11 cellular contexts compared by ENCODE assay signal in the genomic region with DNA sequence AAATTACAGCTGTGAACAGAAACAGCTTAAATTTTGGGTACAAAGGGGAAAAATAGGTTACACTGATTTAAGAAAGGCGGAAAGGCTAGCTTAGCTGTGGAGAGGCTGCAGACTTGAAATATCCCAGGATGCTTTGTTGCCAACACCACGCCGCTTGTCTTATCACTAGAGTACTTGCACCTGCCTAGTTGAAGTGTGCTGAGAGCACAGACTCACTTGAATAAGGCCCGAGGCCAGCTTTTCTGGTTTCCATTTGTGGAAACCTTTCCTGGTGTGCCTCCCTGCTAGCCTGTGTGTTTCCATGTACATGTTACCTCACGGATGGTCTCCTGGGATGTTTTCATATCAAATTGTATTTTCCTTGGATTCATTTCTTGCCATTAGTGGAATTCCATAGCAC. TPM values are rescaled to one million over a fixed set of nuclear protein-coding genes. Genes with fewer than 3 reads are reported as not detected.
DNase-seq lines count a peak whose midpoint lies in the region; ATAC-seq and TF ChIP-seq lines count a peak whose summit lies in the region.
"Had no signal": no experiment of that assay in that cellular context is flagged by ENCODE, and none has a peak within 500 bp of the region (broad histone marks: within the 10 kb centered on the region; RNA-seq: fewer than 3 reads in every experiment).

No MANE protein-coding gene starts in this region.

- H4K20me1 ChIP-seq in SK-N-SH (ENCODE audit: insufficient read depth): peaks cover 29% of the 10 kb centered on the region

- H3K27ac ChIP-seq in SK-N-SH (ENCODE audit: low read depth in 2 of 2, low read length in 1 of 2) (peak overlapping the region in 1 of 2 experiments; percentile 62; a peak in 1 of 4 replicates), duodenal mucosa (ENCODE audit: low read depth, low read length) (no peak overlapping the region), stomach (peak overlapping the region in 4 of 5 donors; percentile 16 to 35 (median 26))
- H3K27ac ChIP-seq: A549 had no signal

- DNase-seq in SK-N-SH (peak; percentile 39), NCI-H526 treated with DMSO at 0.1 percent for 48 hours (lab: John Stamatoyannopoulos, UW) (peak; percentile 21), stomach (peak; percentile 72), HAP-1 (ENCODE audit: low spot score in 2 of 2) (no peak), medulla oblongata (ENCODE audit: extremely low spot score) (no peak)
- DNase-seq: NK-92 treated with Interleukin-12 subunit alpha and Interleukin-12 subunit beta, amount 100 ng/mL, for 24 hours; T-helper 17 cell had no signal

- H3K9ac ChIP-seq in SK-N-SH (no peak overlapping the region), duodenal mucosa (ENCODE audit: low read depth in 1 of 2, low read length in 2 of 2) (no peak overlapping the region)

- H3K9me3 ChIP-seq in SK-N-SH: no peaks in the 10 kb centered on the region
- H3K9me3 ChIP-seq in duodenal mucosa (ENCODE audit: control insufficient read depth in 1 of 2, low read length in 2 of 2): no peaks in the 10 kb centered on the region
- no peaks in the 10 kb centered on the region for H3K9me3 ChIP-seq in stomach
- no peaks in the 10 kb centered on the region for H3K9me3 ChIP-seq in HAP-1
- H3K9me3 ChIP-seq: A549 had no signal

- peaks cover 75% of the 10 kb centered on the region for H3K79me2 ChIP-seq in SK-N-SH (ENCODE audit: insufficient read depth)

- H3K4me2 ChIP-seq in SK-N-SH: no peak overlapping the region

- WGBS in SK-N-SH (ENCODE audit: low lambda C conversion rate): 91% methylated on average over 5 of the region's 5 CpGs
- WGBS in stomach, 5 donors: 24 to 52% (median 41%) methylated on average over 5 of the region's 5 CpGs

- intact Hi-C loops in stomach (cut with DNase I; ENCODE audit: low total_unique reads): loop anchor here (10.0 kb wide), 1 partner anchor 96 kb away; no protein-coding TSS in a partner anchor

- TF ChIP-seq CTCF in SK-N-SH (IDR thresholded peaks at IDR 0.05) (no peak), stomach (IDR thresholded peaks at IDR 0.05) (no peak)

- TF ChIP-seq RAD21 in SK-N-SH (IDR thresholded peaks at IDR 0.05; ENCODE audit: low read length): no peak

- ATAC-seq in SK-N-SH treated with all-trans-retinoic acid at 6 μM for 48 hours (no peak), GM21381 (IDR thresholded peaks at IDR 0.05; ENCODE audit: unreplicated experiment) (no peak)
- ATAC-seq: A549, T-helper 17 cell had no signal

- H3K27me3 ChIP-seq in SK-N-SH (ENCODE audit: insufficient read depth) (no peaks in the 10 kb centered on the region), duodenal mucosa (ENCODE audit: control insufficient read depth in 1 of 2, insufficient read depth in 2 of 2, low read length in 2 of 2) (peaks cover 0 to 3% of the 10 kb centered on the region in 2 donors), stomach (peaks cover 0 to 23% (median 5%) of the 10 kb centered on the region in 3 donors), HAP-1 (ENCODE audit: low read depth) (no peaks in the 10 kb centered on the region)

- in situ Hi-C loops in HAP-1 (cut with MboI; ENCODE audit: low sequenced_read_pairs): loop anchor here (25.0 kb wide), 1 partner anchor 249 kb away; no protein-coding TSS in a partner anchor

- no peaks in the 10 kb centered on the region for H3K9me2 ChIP-seq in SK-N-SH

- no peak overlapping the region for H2AFZ ChIP-seq in SK-N-SH (ENCODE audit: low read depth)

- CTCF ChIA-PET in SK-N-SH (lab: Yijun Ruan, JAX): interaction anchor here (1.0 to 1.6 kb wide), 2 partner anchors 17 to 241 kb away, joined by 3 to 4 read pairs; no protein-coding TSS in a partner anchor

- peaks cover 4% of the 10 kb centered on the region for H3F3A ChIP-seq in SK-N-SH (replicated peaks; ENCODE audit: insufficient read depth)

- no peaks in the 10 kb centered on the region for H3K36me3 ChIP-seq in SK-N-SH (replicated peaks in 1 of 2; ENCODE audit: control insufficient read depth in 1 of 2, insufficient read depth in 2 of 2, low read length in 1 of 2)
- H3K36me3 ChIP-seq in duodenal mucosa (ENCODE audit: control insufficient read depth in 1 of 2, insufficient read depth in 2 of 2, low read length in 2 of 2): no peaks in the 10 kb centered on the region
- no peaks in the 10 kb centered on the region for H3K36me3 ChIP-seq in stomach
- peaks cover 5% of the 10 kb centered on the region; the same call in 1 of the 2 replicates for H3K36me3 ChIP-seq in HAP-1 (replicated peaks)

- peaks cover 20 to 67% of the 10 kb centered on the region in 2 experiments; a peak in 3 of 4 replicates for H3K4me1 ChIP-seq in SK-N-SH (ENCODE audit: control insufficient read depth in 1 of 2, insufficient read depth in 2 of 2, low read depth in 1 of 2, low read length in 1 of 2)
- peaks cover 60 to 70% of the 10 kb centered on the region in 2 donors for H3K4me1 ChIP-seq in duodenal mucosa (ENCODE audit: control insufficient read depth in 1 of 2, insufficient read depth in 2 of 2, low read length in 2 of 2)
- peaks cover 33 to 86% (median 79%) of the 10 kb centered on the region in 4 donors for H3K4me1 ChIP-seq in stomach
- H3K4me1 ChIP-seq in HAP-1: peaks cover 31% of the 10 kb centered on the region

- TF ChIP-seq POLR2A in stomach (IDR thresholded peaks at IDR 0.05): no peak

- POLR2A ChIA-PET in SK-N-SH (lab: Yijun Ruan, JAX): interaction anchor here (1.0 to 1.1 kb wide), 2 partner anchors 16 to 62 kb away, joined by 3 to 5 read pairs; no protein-coding TSS in a partner anchor

- H3K4me3 ChIP-seq in SK-N-SH (ENCODE audit: low read depth in 2 of 2, low read length in 1 of 2): no peak overlapping the region
- H3K4me3 ChIP-seq in duodenal mucosa (ENCODE audit: low read depth in 1 of 2, low read length in 2 of 2): peak overlapping the region; percentile 15 to 76
- H3K4me3 ChIP-seq in stomach: peak overlapping the region in 1 of 4 donors; percentile 80
- H3K4me3 ChIP-seq in HAP-1: no peak overlapping the region
- H3K4me3 ChIP-seq: A549 had no signal

- 0 out of 4 replicates have a peak, but pooled peaks of 1 of the 2 experiments have one; percentile 10 for TF ChIP-seq EP300 in SK-N-SH (IDR thresholded peaks at IDR 0.05; ENCODE audit: borderline replicate concordance in 1 of 2, low read depth in 1 of 2, low read length in 1 of 2)
- no peak for TF ChIP-seq EP300 in stomach (IDR thresholded peaks at IDR 0.05)

TF ChIP-seq in SK-N-SH, 30 proteins besides CTCF, POLR2A, EP300 and RAD21 (continues in another document):
- TF ChIP-seq YY1 (IDR thresholded peaks at IDR 0.05; ENCODE audit: low read depth): no peak
- TF ChIP-seq ELF1 (IDR thresholded peaks at IDR 0.05): no peak
- TF ChIP-seq, protein P1, sequence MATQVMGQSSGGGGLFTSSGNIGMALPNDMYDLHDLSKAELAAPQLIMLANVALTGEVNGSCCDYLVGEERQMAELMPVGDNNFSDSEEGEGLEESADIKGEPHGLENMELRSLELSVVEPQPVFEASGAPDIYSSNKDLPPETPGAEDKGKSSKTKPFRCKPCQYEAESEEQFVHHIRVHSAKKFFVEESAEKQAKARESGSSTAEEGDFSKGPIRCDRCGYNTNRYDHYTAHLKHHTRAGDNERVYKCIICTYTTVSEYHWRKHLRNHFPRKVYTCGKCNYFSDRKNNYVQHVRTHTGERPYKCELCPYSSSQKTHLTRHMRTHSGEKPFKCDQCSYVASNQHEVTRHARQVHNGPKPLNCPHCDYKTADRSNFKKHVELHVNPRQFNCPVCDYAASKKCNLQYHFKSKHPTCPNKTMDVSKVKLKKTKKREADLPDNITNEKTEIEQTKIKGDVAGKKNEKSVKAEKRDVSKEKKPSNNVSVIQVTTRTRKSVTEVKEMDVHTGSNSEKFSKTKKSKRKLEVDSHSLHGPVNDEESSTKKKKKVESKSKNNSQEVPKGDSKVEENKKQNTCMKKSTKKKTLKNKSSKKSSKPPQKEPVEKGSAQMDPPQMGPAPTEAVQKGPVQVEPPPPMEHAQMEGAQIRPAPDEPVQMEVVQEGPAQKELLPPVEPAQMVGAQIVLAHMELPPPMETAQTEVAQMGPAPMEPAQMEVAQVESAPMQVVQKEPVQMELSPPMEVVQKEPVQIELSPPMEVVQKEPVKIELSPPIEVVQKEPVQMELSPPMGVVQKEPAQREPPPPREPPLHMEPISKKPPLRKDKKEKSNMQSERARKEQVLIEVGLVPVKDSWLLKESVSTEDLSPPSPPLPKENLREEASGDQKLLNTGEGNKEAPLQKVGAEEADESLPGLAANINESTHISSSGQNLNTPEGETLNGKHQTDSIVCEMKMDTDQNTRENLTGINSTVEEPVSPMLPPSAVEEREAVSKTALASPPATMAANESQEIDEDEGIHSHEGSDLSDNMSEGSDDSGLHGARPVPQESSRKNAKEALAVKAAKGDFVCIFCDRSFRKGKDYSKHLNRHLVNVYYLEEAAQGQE (IDR thresholded peaks at IDR 0.05; ENCODE audit: low read depth, low read length): no peak

TF ChIP-seq in SK-N-SH treated with all-trans-retinoic acid at 6 μM for 48 hours, 23 proteins besides CTCF, POLR2A, EP300 and RAD21 (continues in another document):
- no peak for TF ChIP-seq TOX (CRISPR knock-in tag; IDR thresholded peaks at IDR 0.05; ENCODE audit: borderline replicate concordance)
- TF ChIP-seq BACH2 (CRISPR knock-in tag; IDR thresholded peaks at IDR 0.05; ENCODE audit: borderline replicate concordance): no peak
- TF ChIP-seq GLIS3 (CRISPR knock-in tag; IDR thresholded peaks at IDR 0.05): no peak
- TF ChIP-seq ZNF8 (CRISPR knock-in tag; IDR thresholded peaks at IDR 0.05): no peak

RNA-seq across cellular contexts. Expression of gene CABLES1, which starts 3.2 kb away (rescaled TPM):
- 1.8 and 2.2 TPM in 2 replicates for polyA plus RNA-seq in SK-N-SH (2012; rRNA removed)
- polyA plus RNA-seq in SK-N-SH (2012; cell fraction: cytosol; rRNA removed): 1.9 and 2.4 TPM in 2 replicates
- polyA plus RNA-seq in SK-N-SH (2012; cell fraction: nucleus; rRNA removed): 3.0 and 3.1 TPM in 2 replicates
- total RNA-seq in stomach: 10 to 100 TPM; 16.7 to 36.8 (median 22.2) TPM
- polyA plus RNA-seq in stomach: 10 to 100 TPM in 1 of 3 donors, 1 to 10 TPM in 2; 5.6 to 11.6 (median 7.4) TPM

Comparison
In these comparisons a context has a peak if more than half of its experiments do, and no peak if none do; other contexts are left out.
1. DNase-seq: peak in SK-N-SH (single experiment), NCI-H526 treated with DMSO at 0.1 percent for 48 hours (single experiment) and stomach (single experiment); none in HAP-1 (0 of 2) and medulla oblongata (single experiment).
2. H3K4me3 ChIP-seq: peak in duodenal mucosa (2 of 2); none in SK-N-SH (0 of 2) and HAP-1 (single experiment).